19 cellular contexts compared by ENCODE assay signal in genomic region chr17:11026903-11027302, GRCh38.
DNase-seq lines count a peak whose midpoint lies in the region; ATAC-seq and TF ChIP-seq lines count a peak whose summit lies in the region.
"Had no signal": no experiment of that assay in that cellular context is flagged by ENCODE, and none has a peak within 500 bp of the region (broad histone marks: within the 10 kb centered on the region; RNA-seq: fewer than 3 reads in every experiment).

No MANE protein-coding gene starts in this region.

- intact Hi-C loops in left colon (cut with DNase I, micrococcal nuclease), result no loop called here
- intact Hi-C loops in prostate gland (cut with DNase I), result no loop called here

- no peaks in the 10 kb centered on the region for H4K20me1 ChIP-seq in neural cell (ENCODE audit: insufficient read depth)
- H4K20me1 ChIP-seq: BLaER1 treated with 17β-estradiol and CSF1 and Interleukin-3, amounts not matched to agents 10 nM and 100 nM had no signal

- H3K79me2 ChIP-seq in neural cell (replicated peaks; ENCODE audit: insufficient read depth, low read length), result no peaks in the 10 kb centered on the region

- no peak overlapping the region for H2AFZ ChIP-seq in neural cell (ENCODE audit: low read depth, low read length)

- no peak overlapping the region for H3K4me2 ChIP-seq in neural cell (ENCODE audit: low read length)
- H3K4me2 ChIP-seq: BLaER1 treated with 17β-estradiol and CSF1 and Interleukin-3, amounts not matched to agents 10 nM and 100 nM had no signal

- H3K9ac ChIP-seq in neural cell (ENCODE audit: low read length), result no peak overlapping the region
- H3K9ac ChIP-seq: BLaER1 treated with 17β-estradiol and CSF1 and Interleukin-3, amounts not matched to agents 10 nM and 100 nM had no signal

- TF ChIP-seq POLR2A in prostate gland (IDR thresholded peaks at IDR 0.05), result no peak

- H3K27ac ChIP-seq in foreskin keratinocyte (no peak overlapping the region), neural cell (ENCODE audit: low read length) (peak overlapping the region; percentile 62), prostate gland (no peak overlapping the region)
- H3K27ac ChIP-seq: BLaER1 treated with 17β-estradiol and CSF1 and Interleukin-3, amounts not matched to agents 10 nM and 100 nM; C4-2B had no signal

- DNase-seq in foreskin keratinocyte (peak in 1 of 2 donors; percentile 72), left colon (no peak), SW 1271 (lab: John Stamatoyannopoulos, UW) (no peak), prostate gland (ENCODE audit: low spot score) (no peak), Ammon's horn (ENCODE audit: low spot score) (no peak)
- DNase-seq: 8988T; ACHN; Caco-2; Calu3; CD4-positive, alpha-beta T cell; CD8-positive, alpha-beta T cell; DND-41; EL; GDM1 had no signal

- no peaks in the 10 kb centered on the region for H3K27me3 ChIP-seq in foreskin keratinocyte
- no peaks in the 10 kb centered on the region for H3K27me3 ChIP-seq in neural cell (ENCODE audit: insufficient read depth, low read depth, low read length)
- no peaks in the 10 kb centered on the region for H3K27me3 ChIP-seq in prostate gland (replicated peaks; ENCODE audit: insufficient read depth)
- H3K27me3 ChIP-seq: BLaER1 treated with 17β-estradiol and CSF1 and Interleukin-3, amounts not matched to agents 10 nM and 100 nM had no signal

- H3K4me1 ChIP-seq in foreskin keratinocyte (peaks cover 5% of the 10 kb centered on the region), prostate gland (replicated peaks) (no peaks in the 10 kb centered on the region)
- H3K4me1 ChIP-seq: BLaER1 treated with 17β-estradiol and CSF1 and Interleukin-3, amounts not matched to agents 10 nM and 100 nM; Caco-2 had no signal

- H3K9me3 ChIP-seq in neural cell (ENCODE audit: low read length) (no peaks in the 10 kb centered on the region), prostate gland (no peaks in the 10 kb centered on the region)
- H3K9me3 ChIP-seq: Caco-2 had no signal

- TF ChIP-seq EP300 in neural cell (conservative IDR thresholded peaks at IDR 0.05; ENCODE audit: poor library complexity, severe bottlenecking), result peak; percentile 97

- no peaks in the 10 kb centered on the region for H3K9me2 ChIP-seq in neural cell (ENCODE audit: insufficient read depth, low read length)

- 80% methylated on average over 2 of the region's 2 CpGs for WGBS in prostate gland

- no peak for TF ChIP-seq CTCF in foreskin keratinocyte (conservative IDR thresholded peaks at IDR 0.05)
- TF ChIP-seq CTCF in neural cell (IDR thresholded peaks at IDR 0.05; ENCODE audit: poor library complexity, severe bottlenecking), result no peak
- TF ChIP-seq CTCF in prostate gland (IDR thresholded peaks at IDR 0.05), result no peak

- H3K4me3 ChIP-seq in neural cell (ENCODE audit: low read length), result no peak overlapping the region
- no peak overlapping the region for H3K4me3 ChIP-seq in prostate gland
- H3K4me3 ChIP-seq: BLaER1 treated with 17β-estradiol and CSF1 and Interleukin-3, amounts not matched to agents 10 nM and 100 nM; GM12878 had no signal

- H3F3A ChIP-seq in neural cell (ENCODE audit: insufficient read depth, low read length, poor library complexity, severe bottlenecking), result no peaks in the 10 kb centered on the region

- H3K36me3 ChIP-seq in neural cell (ENCODE audit: insufficient read depth, low read length) (no peaks in the 10 kb centered on the region), prostate gland (no peaks in the 10 kb centered on the region)
- H3K36me3 ChIP-seq: BLaER1 treated with 17β-estradiol and CSF1 and Interleukin-3, amounts not matched to agents 10 nM and 100 nM had no signal

- ATAC-seq in foreskin keratinocyte (peak; percentile 65), left colon (peak; percentile 34), HG03342 (IDR thresholded peaks at IDR 0.05; ENCODE audit: unreplicated experiment) (no peak)
- ATAC-seq: CD8-positive, alpha-beta T cell; GM12878 had no signal

- TF ChIP-seq RAD21 in neural cell (conservative IDR thresholded peaks at IDR 0.05), result peak; percentile 14

TF ChIP-seq in neural cell, 6 proteins besides CTCF, POLR2A, EP300 and RAD21:
- TF ChIP-seq POLR2AphosphoS5 (IDR thresholded peaks at IDR 0.05) (peak; percentile 82), MXI1 (conservative IDR thresholded peaks at IDR 0.05; ENCODE audit: poor library complexity, severe bottlenecking) (no peak), EZH2 (IDR thresholded peaks at IDR 0.05; ENCODE audit: borderline replicate concordance, insufficient read depth, low read length, poor library complexity, severe bottlenecking) (no peak), TAF1 (IDR thresholded peaks at IDR 0.05; ENCODE audit: low read depth) (peak; percentile 11), SMC3 (conservative IDR thresholded peaks at IDR 0.05; ENCODE audit: poor library complexity) (no peak)
- TF ChIP-seq, protein P1, sequence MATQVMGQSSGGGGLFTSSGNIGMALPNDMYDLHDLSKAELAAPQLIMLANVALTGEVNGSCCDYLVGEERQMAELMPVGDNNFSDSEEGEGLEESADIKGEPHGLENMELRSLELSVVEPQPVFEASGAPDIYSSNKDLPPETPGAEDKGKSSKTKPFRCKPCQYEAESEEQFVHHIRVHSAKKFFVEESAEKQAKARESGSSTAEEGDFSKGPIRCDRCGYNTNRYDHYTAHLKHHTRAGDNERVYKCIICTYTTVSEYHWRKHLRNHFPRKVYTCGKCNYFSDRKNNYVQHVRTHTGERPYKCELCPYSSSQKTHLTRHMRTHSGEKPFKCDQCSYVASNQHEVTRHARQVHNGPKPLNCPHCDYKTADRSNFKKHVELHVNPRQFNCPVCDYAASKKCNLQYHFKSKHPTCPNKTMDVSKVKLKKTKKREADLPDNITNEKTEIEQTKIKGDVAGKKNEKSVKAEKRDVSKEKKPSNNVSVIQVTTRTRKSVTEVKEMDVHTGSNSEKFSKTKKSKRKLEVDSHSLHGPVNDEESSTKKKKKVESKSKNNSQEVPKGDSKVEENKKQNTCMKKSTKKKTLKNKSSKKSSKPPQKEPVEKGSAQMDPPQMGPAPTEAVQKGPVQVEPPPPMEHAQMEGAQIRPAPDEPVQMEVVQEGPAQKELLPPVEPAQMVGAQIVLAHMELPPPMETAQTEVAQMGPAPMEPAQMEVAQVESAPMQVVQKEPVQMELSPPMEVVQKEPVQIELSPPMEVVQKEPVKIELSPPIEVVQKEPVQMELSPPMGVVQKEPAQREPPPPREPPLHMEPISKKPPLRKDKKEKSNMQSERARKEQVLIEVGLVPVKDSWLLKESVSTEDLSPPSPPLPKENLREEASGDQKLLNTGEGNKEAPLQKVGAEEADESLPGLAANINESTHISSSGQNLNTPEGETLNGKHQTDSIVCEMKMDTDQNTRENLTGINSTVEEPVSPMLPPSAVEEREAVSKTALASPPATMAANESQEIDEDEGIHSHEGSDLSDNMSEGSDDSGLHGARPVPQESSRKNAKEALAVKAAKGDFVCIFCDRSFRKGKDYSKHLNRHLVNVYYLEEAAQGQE (IDR thresholded peaks at IDR 0.05; ENCODE audit: borderline replicate concordance), result peak; percentile 77
